2 cellular contexts compared by ENCODE assay signal in the genomic region with DNA sequence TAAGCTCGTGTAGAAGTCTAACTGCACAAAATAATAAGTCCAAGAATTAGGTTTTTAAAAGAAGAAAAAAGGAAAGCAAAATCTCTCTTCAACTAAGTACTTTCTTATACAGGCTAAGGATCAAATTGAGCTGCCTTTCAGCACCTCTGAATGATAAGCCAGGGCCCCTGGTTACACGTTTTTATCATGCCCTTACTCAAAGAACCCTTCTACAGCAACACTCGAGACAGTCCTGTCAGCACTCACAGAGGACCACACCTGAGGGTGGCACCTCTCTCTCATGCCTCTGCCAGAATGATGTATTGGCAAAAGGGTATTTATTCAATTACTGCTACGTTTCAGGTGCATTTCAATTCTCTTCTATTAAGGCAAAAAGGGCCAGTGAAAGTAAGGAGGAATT.
TF ChIP-seq lines count a peak whose summit lies in the region.

No MANE protein-coding gene starts in this region.

TF ChIP-seq in SK-N-SH, 30 proteins besides CTCF, POLR2A, EP300 and RAD21 (continued from another document):
- TF ChIP-seq, protein P1, sequence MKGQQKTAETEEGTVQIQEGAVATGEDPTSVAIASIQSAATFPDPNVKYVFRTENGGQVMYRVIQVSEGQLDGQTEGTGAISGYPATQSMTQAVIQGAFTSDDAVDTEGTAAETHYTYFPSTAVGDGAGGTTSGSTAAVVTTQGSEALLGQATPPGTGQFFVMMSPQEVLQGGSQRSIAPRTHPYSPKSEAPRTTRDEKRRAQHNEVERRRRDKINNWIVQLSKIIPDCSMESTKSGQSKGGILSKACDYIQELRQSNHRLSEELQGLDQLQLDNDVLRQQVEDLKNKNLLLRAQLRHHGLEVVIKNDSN (IDR thresholded peaks at IDR 0.05; ENCODE audit: borderline replicate concordance, low read depth): no peak
- no peak for TF ChIP-seq RCOR1 (IDR thresholded peaks at IDR 0.05; ENCODE audit: low read length)
- TF ChIP-seq MXI1 (IDR thresholded peaks at IDR 0.05; ENCODE audit: low read depth, low read length): no peak
- TF ChIP-seq MEF2A (IDR thresholded peaks at IDR 0.05; ENCODE audit: borderline replicate concordance, low read depth): no peak
- no peak for TF ChIP-seq SMC3 (IDR thresholded peaks at IDR 0.05; ENCODE audit: low read depth, low read length)
- TF ChIP-seq, protein P2, sequence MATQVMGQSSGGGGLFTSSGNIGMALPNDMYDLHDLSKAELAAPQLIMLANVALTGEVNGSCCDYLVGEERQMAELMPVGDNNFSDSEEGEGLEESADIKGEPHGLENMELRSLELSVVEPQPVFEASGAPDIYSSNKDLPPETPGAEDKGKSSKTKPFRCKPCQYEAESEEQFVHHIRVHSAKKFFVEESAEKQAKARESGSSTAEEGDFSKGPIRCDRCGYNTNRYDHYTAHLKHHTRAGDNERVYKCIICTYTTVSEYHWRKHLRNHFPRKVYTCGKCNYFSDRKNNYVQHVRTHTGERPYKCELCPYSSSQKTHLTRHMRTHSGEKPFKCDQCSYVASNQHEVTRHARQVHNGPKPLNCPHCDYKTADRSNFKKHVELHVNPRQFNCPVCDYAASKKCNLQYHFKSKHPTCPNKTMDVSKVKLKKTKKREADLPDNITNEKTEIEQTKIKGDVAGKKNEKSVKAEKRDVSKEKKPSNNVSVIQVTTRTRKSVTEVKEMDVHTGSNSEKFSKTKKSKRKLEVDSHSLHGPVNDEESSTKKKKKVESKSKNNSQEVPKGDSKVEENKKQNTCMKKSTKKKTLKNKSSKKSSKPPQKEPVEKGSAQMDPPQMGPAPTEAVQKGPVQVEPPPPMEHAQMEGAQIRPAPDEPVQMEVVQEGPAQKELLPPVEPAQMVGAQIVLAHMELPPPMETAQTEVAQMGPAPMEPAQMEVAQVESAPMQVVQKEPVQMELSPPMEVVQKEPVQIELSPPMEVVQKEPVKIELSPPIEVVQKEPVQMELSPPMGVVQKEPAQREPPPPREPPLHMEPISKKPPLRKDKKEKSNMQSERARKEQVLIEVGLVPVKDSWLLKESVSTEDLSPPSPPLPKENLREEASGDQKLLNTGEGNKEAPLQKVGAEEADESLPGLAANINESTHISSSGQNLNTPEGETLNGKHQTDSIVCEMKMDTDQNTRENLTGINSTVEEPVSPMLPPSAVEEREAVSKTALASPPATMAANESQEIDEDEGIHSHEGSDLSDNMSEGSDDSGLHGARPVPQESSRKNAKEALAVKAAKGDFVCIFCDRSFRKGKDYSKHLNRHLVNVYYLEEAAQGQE (IDR thresholded peaks at IDR 0.05; ENCODE audit: low read depth, low read length): no peak
- no peak for TF ChIP-seq GATA2 (CRISPR knock-in tag; IDR thresholded peaks at IDR 0.05)
- TF ChIP-seq IRF3 (IDR thresholded peaks at IDR 0.05; ENCODE audit: low read depth, low read length): no peak
TF ChIP-seq in SK-N-SH: peak in this region for 0.

TF ChIP-seq in WTC11, 78 proteins besides CTCF, POLR2A, EP300 and RAD21 (continued from another document):
- TF ChIP-seq, protein P3, sequence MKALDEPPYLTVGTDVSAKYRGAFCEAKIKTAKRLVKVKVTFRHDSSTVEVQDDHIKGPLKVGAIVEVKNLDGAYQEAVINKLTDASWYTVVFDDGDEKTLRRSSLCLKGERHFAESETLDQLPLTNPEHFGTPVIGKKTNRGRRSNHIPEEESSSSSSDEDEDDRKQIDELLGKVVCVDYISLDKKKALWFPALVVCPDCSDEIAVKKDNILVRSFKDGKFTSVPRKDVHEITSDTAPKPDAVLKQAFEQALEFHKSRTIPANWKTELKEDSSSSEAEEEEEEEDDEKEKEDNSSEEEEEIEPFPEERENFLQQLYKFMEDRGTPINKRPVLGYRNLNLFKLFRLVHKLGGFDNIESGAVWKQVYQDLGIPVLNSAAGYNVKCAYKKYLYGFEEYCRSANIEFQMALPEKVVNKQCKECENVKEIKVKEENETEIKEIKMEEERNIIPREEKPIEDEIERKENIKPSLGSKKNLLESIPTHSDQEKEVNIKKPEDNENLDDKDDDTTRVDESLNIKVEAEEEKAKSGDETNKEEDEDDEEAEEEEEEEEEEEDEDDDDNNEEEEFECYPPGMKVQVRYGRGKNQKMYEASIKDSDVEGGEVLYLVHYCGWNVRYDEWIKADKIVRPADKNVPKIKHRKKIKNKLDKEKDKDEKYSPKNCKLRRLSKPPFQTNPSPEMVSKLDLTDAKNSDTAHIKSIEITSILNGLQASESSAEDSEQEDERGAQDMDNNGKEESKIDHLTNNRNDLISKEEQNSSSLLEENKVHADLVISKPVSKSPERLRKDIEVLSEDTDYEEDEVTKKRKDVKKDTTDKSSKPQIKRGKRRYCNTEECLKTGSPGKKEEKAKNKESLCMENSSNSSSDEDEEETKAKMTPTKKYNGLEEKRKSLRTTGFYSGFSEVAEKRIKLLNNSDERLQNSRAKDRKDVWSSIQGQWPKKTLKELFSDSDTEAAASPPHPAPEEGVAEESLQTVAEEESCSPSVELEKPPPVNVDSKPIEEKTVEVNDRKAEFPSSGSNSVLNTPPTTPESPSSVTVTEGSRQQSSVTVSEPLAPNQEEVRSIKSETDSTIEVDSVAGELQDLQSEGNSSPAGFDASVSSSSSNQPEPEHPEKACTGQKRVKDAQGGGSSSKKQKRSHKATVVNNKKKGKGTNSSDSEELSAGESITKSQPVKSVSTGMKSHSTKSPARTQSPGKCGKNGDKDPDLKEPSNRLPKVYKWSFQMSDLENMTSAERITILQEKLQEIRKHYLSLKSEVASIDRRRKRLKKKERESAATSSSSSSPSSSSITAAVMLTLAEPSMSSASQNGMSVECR (CRISPR knock-in tag; IDR thresholded peaks at IDR 0.05; ENCODE audit: borderline replicate concordance): no peak
- TF ChIP-seq, protein P4, sequence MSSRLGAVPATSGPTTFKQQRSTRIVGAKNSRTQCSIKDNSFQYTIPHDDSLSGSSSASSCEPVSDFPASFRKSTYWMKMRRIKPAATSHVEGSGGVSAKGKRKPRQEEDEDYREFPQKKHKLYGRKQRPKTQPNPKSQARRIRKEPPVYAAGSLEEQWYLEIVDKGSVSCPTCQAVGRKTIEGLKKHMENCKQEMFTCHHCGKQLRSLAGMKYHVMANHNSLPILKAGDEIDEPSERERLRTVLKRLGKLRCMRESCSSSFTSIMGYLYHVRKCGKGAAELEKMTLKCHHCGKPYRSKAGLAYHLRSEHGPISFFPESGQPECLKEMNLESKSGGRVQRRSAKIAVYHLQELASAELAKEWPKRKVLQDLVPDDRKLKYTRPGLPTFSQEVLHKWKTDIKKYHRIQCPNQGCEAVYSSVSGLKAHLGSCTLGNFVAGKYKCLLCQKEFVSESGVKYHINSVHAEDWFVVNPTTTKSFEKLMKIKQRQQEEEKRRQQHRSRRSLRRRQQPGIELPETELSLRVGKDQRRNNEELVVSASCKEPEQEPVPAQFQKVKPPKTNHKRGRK (CRISPR knock-in tag; IDR thresholded peaks at IDR 0.05; ENCODE audit: borderline replicate concordance): no peak
- TF ChIP-seq, protein P5, sequence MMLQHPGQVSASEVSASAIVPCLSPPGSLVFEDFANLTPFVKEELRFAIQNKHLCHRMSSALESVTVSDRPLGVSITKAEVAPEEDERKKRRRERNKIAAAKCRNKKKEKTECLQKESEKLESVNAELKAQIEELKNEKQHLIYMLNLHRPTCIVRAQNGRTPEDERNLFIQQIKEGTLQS (CRISPR knock-in tag; conservative IDR thresholded peaks at IDR 0.05): no peak
- TF ChIP-seq, protein P6, sequence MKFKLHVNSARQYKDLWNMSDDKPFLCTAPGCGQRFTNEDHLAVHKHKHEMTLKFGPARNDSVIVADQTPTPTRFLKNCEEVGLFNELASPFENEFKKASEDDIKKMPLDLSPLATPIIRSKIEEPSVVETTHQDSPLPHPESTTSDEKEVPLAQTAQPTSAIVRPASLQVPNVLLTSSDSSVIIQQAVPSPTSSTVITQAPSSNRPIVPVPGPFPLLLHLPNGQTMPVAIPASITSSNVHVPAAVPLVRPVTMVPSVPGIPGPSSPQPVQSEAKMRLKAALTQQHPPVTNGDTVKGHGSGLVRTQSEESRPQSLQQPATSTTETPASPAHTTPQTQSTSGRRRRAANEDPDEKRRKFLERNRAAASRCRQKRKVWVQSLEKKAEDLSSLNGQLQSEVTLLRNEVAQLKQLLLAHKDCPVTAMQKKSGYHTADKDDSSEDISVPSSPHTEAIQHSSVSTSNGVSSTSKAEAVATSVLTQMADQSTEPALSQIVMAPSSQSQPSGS (CRISPR knock-in tag; IDR thresholded peaks at IDR 0.05; ENCODE audit: borderline replicate concordance, low read depth): no peak
- TF ChIP-seq ZNF317 (CRISPR knock-in tag; IDR thresholded peaks at IDR 0.05; ENCODE audit: borderline replicate concordance, low read depth) (no peak), SMAD4 (CRISPR knock-in tag; IDR thresholded peaks at IDR 0.05) (no peak), NFYB (CRISPR knock-in tag; conservative IDR thresholded peaks at IDR 0.05; ENCODE audit: low read depth) (no peak), TEAD4 (CRISPR knock-in tag; IDR thresholded peaks at IDR 0.05) (no peak), TCF7 (CRISPR knock-in tag; IDR thresholded peaks at IDR 0.05; ENCODE audit: low read depth) (no peak), TEAD1 (CRISPR knock-in tag; IDR thresholded peaks at IDR 0.05) (no peak), SMAD3 (CRISPR knock-in tag; IDR thresholded peaks at IDR 0.05; ENCODE audit: borderline replicate concordance) (no peak), MXD4 (CRISPR knock-in tag; IDR thresholded peaks at IDR 0.05; ENCODE audit: borderline replicate concordance) (no peak), FOXJ3 (CRISPR knock-in tag; IDR thresholded peaks at IDR 0.05; ENCODE audit: borderline replicate concordance) (no peak)
- TF ChIP-seq, protein P1 (CRISPR knock-in tag; IDR thresholded peaks at IDR 0.05): no peak
